In genomic region chr19:53101518-53101917, GRCh38 we compare ENCODE assay signal across 10 cellular contexts. TPM values are rescaled to one million over a fixed set of nuclear protein-coding genes. Genes with fewer than 3 reads are reported as not detected.
DNase-seq lines count a peak whose midpoint lies in the region; ATAC-seq and TF ChIP-seq lines count a peak whose summit lies in the region.
"Had no signal": no experiment of that assay in that cellular context is flagged by ENCODE, and none has a peak within 500 bp of the region (broad histone marks: within the 10 kb centered on the region; RNA-seq: fewer than 3 reads in every experiment).

No MANE protein-coding gene starts in this region.

- no peaks in the 10 kb centered on the region for H3K27me3 Mint-ChIP-seq in activated naive CD8-positive, alpha-beta T cell

- peaks cover 21% of the 10 kb centered on the region for H3K36me3 Mint-ChIP-seq in activated naive CD8-positive, alpha-beta T cell

- H3K9me3 ChIP-seq in muscle layer of duodenum (ENCODE audit: control insufficient read depth in 1 of 2, low read length in 2 of 2) (no peaks in the 10 kb centered on the region), mucosa of descending colon (no peaks in the 10 kb centered on the region)

- peak overlapping the region; percentile 91 for H3K27ac Mint-ChIP-seq in activated naive CD8-positive, alpha-beta T cell

- peaks cover 7 to 18% of the 10 kb centered on the region in 2 donors for H3K4me1 ChIP-seq in muscle layer of duodenum (ENCODE audit: control insufficient read depth in 1 of 2, insufficient read depth in 2 of 2, low read length in 2 of 2)
- H3K4me1 ChIP-seq in mucosa of descending colon (ENCODE audit: low read depth) = peaks cover 8% of the 10 kb centered on the region

- DNase-seq in CD1c-positive myeloid dendritic cell (ENCODE audit: extremely low spot score) = peak; percentile 8
- DNase-seq in HFF-Myc (ENCODE audit: extremely low read depth, low read depth) = no peak
- DNase-seq in H7 = no peak
- no peak for DNase-seq in mucosa of descending colon
- DNase-seq in stimulated activated CD4-positive, alpha-beta T cell treated with anti-CD3 and anti-CD28 coated beads, Interleukin-12 subunit alpha, Interleukin-12 subunit beta, amount 100 ng/mL, for 4 hours = no peak
- DNase-seq: Kasumi-1 had no signal

- no peaks in the 10 kb centered on the region for H3K9me3 Mint-ChIP-seq in activated naive CD8-positive, alpha-beta T cell (ENCODE audit: low read depth)

- H3K27ac ChIP-seq in muscle layer of duodenum (ENCODE audit: low read length) = peak overlapping the region; percentile 82

- peak overlapping the region; percentile 96 for H3K4me3 Mint-ChIP-seq in activated naive CD8-positive, alpha-beta T cell

- ATAC-seq in mucosa of descending colon (no peak), GM21423 (IDR thresholded peaks at IDR 0.05; ENCODE audit: unreplicated experiment) (no peak)

- intact Hi-C loops in mucosa of descending colon (cut with DNase I, micrococcal nuclease) = no loop called here

- H3K4me3 ChIP-seq in HFF-Myc (replicated peaks; ENCODE audit: low read depth, low read length) (peak overlapping the region; percentile 75; the same call in 1 of the 2 replicates), muscle layer of duodenum (ENCODE audit: low read depth in 1 of 2, low read length in 2 of 2) (peak overlapping the region in 1 of 2 donors; percentile 72), H7 (ENCODE audit: insufficient read depth, low read depth, low read length) (no peak overlapping the region), mucosa of descending colon (no peak overlapping the region)

- peaks cover 36% of the 10 kb centered on the region for H3K4me1 Mint-ChIP-seq in activated naive CD8-positive, alpha-beta T cell (ENCODE audit: low read depth)

- H3K27me3 ChIP-seq in muscle layer of duodenum (ENCODE audit: low read depth, low read length) (no peaks in the 10 kb centered on the region), H7 (ENCODE audit: control insufficient read depth, insufficient read depth, low read length) (no peaks in the 10 kb centered on the region)

- no peak for TF ChIP-seq CTCF in HFF-Myc (IDR thresholded peaks at IDR 0.05; ENCODE audit: low read depth, low read length, missing control alignments)
- no peak for TF ChIP-seq CTCF in mucosa of descending colon (IDR thresholded peaks at IDR 0.05)

- H3K36me3 ChIP-seq in muscle layer of duodenum (ENCODE audit: control insufficient read depth in 1 of 2, insufficient read depth in 2 of 2, low read length in 2 of 2) (peaks cover 6 to 7% of the 10 kb centered on the region in 2 donors), H7 (replicated peaks; ENCODE audit: control insufficient read depth, insufficient read depth, low read length) (no peaks in the 10 kb centered on the region; the same call in none of the 2 replicates), mucosa of descending colon (ENCODE audit: low read depth) (no peaks in the 10 kb centered on the region)

RNA-seq across cellular contexts. Expression of gene ZNF160, which starts 1.7 kb away (rescaled TPM):
- total RNA-seq in H7 (2014; rRNA removed; shearing (Covaris generic)) = 21.6 and 48.7 TPM in 2 replicates
- total RNA-seq in mucosa of descending colon = 10 to 100 TPM; 19.9 to 28.6 (median 28.0) TPM

RNA-seq across cellular contexts. Expression of gene ZNF415, which starts 31.2 kb away (rescaled TPM):
- total RNA-seq in H7 (2014; rRNA removed; shearing (Covaris generic)) = 5.5 and 9.6 TPM in 2 replicates
- total RNA-seq in mucosa of descending colon = 10 to 100 TPM in 1 of 3 donors, 1 to 10 TPM in 2; 5.3 to 14.0 (median 6.6) TPM

RNA-seq across cellular contexts. Expression of gene ERVV-2, which starts 57.0 kb away (rescaled TPM):
- 0.14 and 1.1 TPM in 2 replicates for total RNA-seq in H7 (2014; rRNA removed; shearing (Covaris generic))
- not detected for total RNA-seq in mucosa of descending colon
- total RNA-seq: activated CD8-positive, alpha-beta memory T cell treated with anti-CD3 and anti-CD28 coated beads for 36 hours had no signal

RNA-seq across cellular contexts. Expression of gene ZNF347, which starts 57.3 kb away (rescaled TPM):
- 7.1 and 9.7 TPM in 2 replicates for total RNA-seq in H7 (2014; rRNA removed; shearing (Covaris generic))
- total RNA-seq in mucosa of descending colon = 10 to 100 TPM in 1 of 3 donors, 1 to 10 TPM in 2; 6.9 to 12.9 (median 8.8) TPM
